Comparison of ENCODE assay signal across 8 cellular contexts in genomic region chr9:131739988-131740648, GRCh38. TPM values are rescaled to one million over a fixed set of nuclear protein-coding genes. Genes with fewer than 3 reads are reported as not detected.
A peak's percentile ranks its signal among the peaks of the same experiment; 100 is the strongest.
DNase-seq lines count a peak whose midpoint lies in the region; ATAC-seq and TF ChIP-seq lines count a peak whose summit lies in the region.

Gene RAPGEF1, minus strand, starts transcription at chr9:131740076. Its CDS starts 246 bp downstream, at chr9:131739830.

- H2BK5ac ChIP-seq in neuronal stem cell (ENCODE audit: low read length): peak within 1 kb of the TSS; percentile 17

- no peak within 1 kb of the TSS for H2BK15ac ChIP-seq in neuronal stem cell (ENCODE audit: low read length)

- H3K9me3 ChIP-seq in PC-9 (ENCODE audit: insufficient read depth, low read depth): no peaks in the 10 kb centered on the region
- peaks cover 3 to 6% of the 10 kb centered on the region in 2 donors for H3K9me3 ChIP-seq in neuronal stem cell (replicated peaks in 1 of 2; ENCODE audit: control insufficient read depth in 2 of 2, insufficient read depth in 1 of 2, low read depth in 1 of 2, low read length in 2 of 2)

- DNase-seq in NCI-H2227 (lab: John Stamatoyannopoulos, UW; ENCODE audit: unreplicated experiment): peak; percentile 70
- DNase-seq in NCI-H2227 treated with DMSO at 0.1 percent for 48 hours (lab: John Stamatoyannopoulos, UW): no peak
- peak in 1 of 2 experiments; percentile 80 for DNase-seq in PC-9
- peak; percentile 77 for DNase-seq in activated effector memory CD4-positive, alpha-beta T cell treated with Interleukin-2 at 50 U/mL for 16 hours
- DNase-seq in foreskin keratinocyte: no peak
- DNase-seq in neuronal stem cell (ENCODE audit: low spot score): peak; percentile 47

- H2AK5ac ChIP-seq in neuronal stem cell (ENCODE audit: low read depth, low read length): peak within 1 kb of the TSS; percentile 85

- no peak within 1 kb of the TSS for H4K91ac ChIP-seq in neuronal stem cell (ENCODE audit: low read depth, low read length, poor library complexity)

- no peak within 1 kb of the TSS for H3K14ac ChIP-seq in neuronal stem cell (ENCODE audit: low read length)

- intact Hi-C loops in PC-9 (cut with micrococcal nuclease; ENCODE audit: unreplicated experiment): loop anchor here (1.0 kb wide), 1 partner anchor 149 kb away; no protein-coding TSS in a partner anchor

- peaks cover 35% of the 10 kb centered on the region for H3K79me2 ChIP-seq in PC-9 (ENCODE audit: low read depth)

- POLR2A ChIA-PET in PC-9 (lab: Charles Lee; ENCODE audit: unreplicated experiment): interaction anchor here (0.6 to 0.7 kb wide), 2 partner anchors 132 to 305 kb away, joined by 3 to 5 read pairs; no protein-coding TSS in a partner anchor

- H3K4me3 ChIP-seq in PC-9 (peak within 1 kb of the TSS; percentile 67), neuronal stem cell (ENCODE audit: low read length in 2 of 2) (peak within 1 kb of the TSS; percentile 60 to 87)

- H3K36me3 ChIP-seq in PC-9 (ENCODE audit: low read depth) (no peaks in the 10 kb centered on the region), neuronal stem cell (replicated peaks in 1 of 2; ENCODE audit: control insufficient read depth in 2 of 2, insufficient read depth in 2 of 2, low read length in 2 of 2) (peaks cover 0 to 11% of the 10 kb centered on the region in 2 donors)

- H2AFZ ChIP-seq in PC-9: peak within 1 kb of the TSS; percentile 63; the same call in 1 of the 2 replicates
- H2AFZ ChIP-seq in neuronal stem cell (ENCODE audit: low read length): peak within 1 kb of the TSS; percentile 87

- BruUV-seq in PC-9 (replicated peaks; lab: Mats Ljungman, UMichigan): no TSS peak

- H3K23ac ChIP-seq in neuronal stem cell (ENCODE audit: low read depth, low read length, poor library complexity): no peak within 1 kb of the TSS

- peak within 1 kb of the TSS; percentile 89 for H3K18ac ChIP-seq in neuronal stem cell (ENCODE audit: low read length)

- no CpG with 5 or more reads among the region's 64 CpGs for WGBS in neuronal stem cell (ENCODE audit: extremely low coverage in 2 of 2, insufficient read length in 2 of 2, insufficient replicate concordance in 1 of 2), 2 donors

- CTCF ChIA-PET in PC-9 (lab: Charles Lee): interaction anchor here (0.6 to 1.0 kb wide), 2 partner anchors 26 to 149 kb away, joined by 3 to 4 read pairs; no protein-coding TSS in a partner anchor

- no peaks in the 10 kb centered on the region for H3K9me2 ChIP-seq in PC-9 (ENCODE audit: insufficient read depth)

- no peak within 1 kb of the TSS for H3K27ac ChIP-seq in PC-9
- peak within 1 kb of the TSS; percentile 77 for H3K27ac ChIP-seq in foreskin keratinocyte
- H3K27ac ChIP-seq in neuronal stem cell (replicated peaks; ENCODE audit: low read length): no peak within 1 kb of the TSS
- H3K27ac ChIP-seq in temporal lobe (ENCODE audit: low read depth, low read length): peak within 1 kb of the TSS; percentile 30

- no peak within 1 kb of the TSS for H3K4ac ChIP-seq in neuronal stem cell (ENCODE audit: low read length)

- H3K4me1 ChIP-seq in PC-9 (replicated peaks; ENCODE audit: insufficient read depth) (peaks cover 47% of the 10 kb centered on the region), foreskin keratinocyte (peaks cover 5% of the 10 kb centered on the region), neuronal stem cell (ENCODE audit: control insufficient read depth in 2 of 2, insufficient read depth in 1 of 2, low read depth in 1 of 2, low read length in 2 of 2) (peaks cover 6 to 7% of the 10 kb centered on the region in 2 donors)

- H3K9ac ChIP-seq in neuronal stem cell (ENCODE audit: low read depth, low read length, poor library complexity): peak within 1 kb of the TSS; percentile 72

- peak; percentile 82 for TF ChIP-seq CTCF in PC-9 (conservative IDR thresholded peaks at IDR 0.05)
- peak; percentile 96 for TF ChIP-seq CTCF in foreskin keratinocyte (conservative IDR thresholded peaks at IDR 0.05)

- no peaks in the 10 kb centered on the region for H3K27me3 ChIP-seq in PC-9 (ENCODE audit: insufficient read depth, low read depth)
- H3K27me3 ChIP-seq in foreskin keratinocyte: no peaks in the 10 kb centered on the region
- no peaks in the 10 kb centered on the region for H3K27me3 ChIP-seq in neuronal stem cell (ENCODE audit: control insufficient read depth in 3 of 3, insufficient read depth in 3 of 3, low read depth in 1 of 3, low read length in 3 of 3)

- peaks cover 29% of the 10 kb centered on the region for H3F3A ChIP-seq in PC-9 (ENCODE audit: insufficient read depth, low read depth)

- peaks cover 6% of the 10 kb centered on the region; the same call in 1 of the 2 replicates for H4K20me1 ChIP-seq in PC-9 (ENCODE audit: insufficient read depth)

- H3K4me2 ChIP-seq in PC-9 (peak within 1 kb of the TSS; percentile 98), neuronal stem cell (ENCODE audit: insufficient read depth, low read length, poor library complexity, severe bottlenecking) (peak within 1 kb of the TSS; percentile 72)

- no peaks in the 10 kb centered on the region for H3K79me1 ChIP-seq in neuronal stem cell (ENCODE audit: low read depth, low read length)

- H2BK12ac ChIP-seq in neuronal stem cell (ENCODE audit: low read length): no peak within 1 kb of the TSS

- ATAC-seq in HG02981 (IDR thresholded peaks at IDR 0.05; ENCODE audit: unreplicated experiment) (peak; percentile 47), foreskin keratinocyte (peak; percentile 43)

- no peak within 1 kb of the TSS for H4K8ac ChIP-seq in neuronal stem cell (ENCODE audit: low read depth, low read length)

- no peak within 1 kb of the TSS for H2BK120ac ChIP-seq in neuronal stem cell (ENCODE audit: low read depth, low read length)

RNA-seq across cellular contexts. Expression of gene RAPGEF1, which starts in this region (rescaled TPM):
- 66.5 and 76.0 TPM in 2 replicates for total RNA-seq in PC-9 (2021)
- 31.1 and 34.8 TPM in 2 replicates for total RNA-seq in foreskin keratinocyte
- polyA plus RNA-seq in foreskin keratinocyte: 10.7 and 12.9 TPM in 2 replicates
- polyA plus RNA-seq in neuronal stem cell (2013, experiment 1 of 2): 34.5 TPM
- polyA plus RNA-seq in neuronal stem cell (2013, experiment 2 of 2): 33.7 TPM
- 49.9 TPM for total RNA-seq in temporal lobe

Comparison
In these comparisons a context has a peak if more than half of its experiments do, and no peak if none do; other contexts are left out.
1. DNase-seq: peak in NCI-H2227 (single experiment), activated effector memory CD4-positive, alpha-beta T cell treated with Interleukin-2 at 50 U/mL for 16 hours (single experiment) and neuronal stem cell (single experiment); none in NCI-H2227 treated with DMSO at 0.1 percent for 48 hours (single experiment) and foreskin keratinocyte (0 of 2).
2. H3K27ac ChIP-seq: peak in foreskin keratinocyte (single experiment) and temporal lobe (single experiment); none in PC-9 (single experiment) and neuronal stem cell (single experiment).